In genomic region chr19:56142087-56142787, GRCh38 we compare ENCODE assay signal across 1 cellular context.
TF ChIP-seq lines count a peak whose summit lies in the region.

No MANE protein-coding gene starts in this region.

TF ChIP-seq in HepG2, 621 proteins besides CTCF, POLR2A, EP300 and RAD21 (continued from another document and continues in another):
- TF ChIP-seq, protein P1, sequence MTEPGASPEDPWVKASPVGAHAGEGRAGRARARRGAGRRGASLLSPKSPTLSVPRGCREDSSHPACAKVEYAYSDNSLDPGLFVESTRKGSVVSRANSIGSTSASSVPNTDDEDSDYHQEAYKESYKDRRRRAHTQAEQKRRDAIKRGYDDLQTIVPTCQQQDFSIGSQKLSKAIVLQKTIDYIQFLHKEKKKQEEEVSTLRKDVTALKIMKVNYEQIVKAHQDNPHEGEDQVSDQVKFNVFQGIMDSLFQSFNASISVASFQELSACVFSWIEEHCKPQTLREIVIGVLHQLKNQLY (CRISPR knock-in tag; IDR thresholded peaks at IDR 0.05) = 0 out of 2 replicates have a peak, but pooled peaks have one; percentile 49
- TF ChIP-seq ATM (IDR thresholded peaks at IDR 0.05; ENCODE audit: borderline replicate concordance) (no peak), ZNF816 (CRISPR knock-in tag; IDR thresholded peaks at IDR 0.05; ENCODE audit: borderline replicate concordance) (no peak), ZNF296 (CRISPR knock-in tag; conservative IDR thresholded peaks at IDR 0.05) (no peak; the same call in 1 of the 2 replicates), ZBTB20 (CRISPR knock-in tag; IDR thresholded peaks at IDR 0.05; ENCODE audit: borderline replicate concordance, low read depth) (no peak), YEATS2 (CRISPR knock-in tag; IDR thresholded peaks at IDR 0.05; ENCODE audit: borderline replicate concordance) (no peak), ZNF282 (IDR thresholded peaks at IDR 0.05; ENCODE audit: partially characterized antibody) (no peak), ZNF543 (CRISPR knock-in tag; IDR thresholded peaks at IDR 0.05) (no peak), TBP (CRISPR knock-in tag; IDR thresholded peaks at IDR 0.05) (no peak), NR2F6 (IDR thresholded peaks at IDR 0.05) (peak; percentile 55; the same call in 1 of the 2 replicates), NR2F6 (CRISPR knock-in tag; IDR thresholded peaks at IDR 0.05) (peak; percentile 76), KDM1A (CRISPR knock-in tag; IDR thresholded peaks at IDR 0.05) (no peak), GZF1 (CRISPR knock-in tag; IDR thresholded peaks at IDR 0.05) (0 out of 2 replicates have a peak, but pooled peaks have one; percentile 27), ZNF776 (CRISPR knock-in tag; IDR thresholded peaks at IDR 0.05) (no peak), FOXK2 (IDR thresholded peaks at IDR 0.05) (no peak), ELF4 (CRISPR knock-in tag; IDR thresholded peaks at IDR 0.05; ENCODE audit: borderline replicate concordance) (no peak), SNAPC2 (CRISPR knock-in tag; IDR thresholded peaks at IDR 0.05) (no peak), ZSCAN20 (CRISPR knock-in tag; IDR thresholded peaks at IDR 0.05; ENCODE audit: borderline replicate concordance) (no peak), JUNB (CRISPR knock-in tag; IDR thresholded peaks at IDR 0.05; ENCODE audit: borderline replicate concordance) (no peak), ZBTB34 (CRISPR knock-in tag; IDR thresholded peaks at IDR 0.05) (peak; percentile 47; the same call in 1 of the 2 replicates), MAFG (CRISPR knock-in tag; IDR thresholded peaks at IDR 0.05) (no peak), HNRNPL (IDR thresholded peaks at IDR 0.05; ENCODE audit: low read depth, low read length) (no peak), MXD4 (CRISPR knock-in tag; IDR thresholded peaks at IDR 0.05) (0 out of 2 replicates have a peak, but pooled peaks have one; percentile 27), ZNF572 (CRISPR knock-in tag; IDR thresholded peaks at IDR 0.05) (no peak), HNRNPK (IDR thresholded peaks at IDR 0.05; ENCODE audit: low read depth, low read length, poor library complexity, severe bottlenecking) (no peak), MNT (IDR thresholded peaks at IDR 0.05) (no peak), PAWR (CRISPR knock-in tag; IDR thresholded peaks at IDR 0.05; ENCODE audit: borderline replicate concordance) (no peak), TBX2 (CRISPR knock-in tag; IDR thresholded peaks at IDR 0.05; ENCODE audit: borderline replicate concordance) (peak; percentile 76), TFDP2 (CRISPR knock-in tag; IDR thresholded peaks at IDR 0.05) (no peak), ZMYM3 (CRISPR knock-in tag; IDR thresholded peaks at IDR 0.05) (0 out of 2 replicates have a peak, but pooled peaks have one; percentile 27), ATF6 (CRISPR knock-in tag; conservative IDR thresholded peaks at IDR 0.05) (no peak), KLF6 (CRISPR knock-in tag; IDR thresholded peaks at IDR 0.05) (no peak), ZNF367 (CRISPR knock-in tag; IDR thresholded peaks at IDR 0.05; ENCODE audit: borderline replicate concordance) (no peak), ZBTB1 (CRISPR knock-in tag; IDR thresholded peaks at IDR 0.05; ENCODE audit: borderline replicate concordance) (no peak), ZFY (CRISPR knock-in tag; IDR thresholded peaks at IDR 0.05) (peak; percentile 15; the same call in 1 of the 2 replicates), ZNF251 (CRISPR knock-in tag; IDR thresholded peaks at IDR 0.05) (no peak), THRA (CRISPR knock-in tag; IDR thresholded peaks at IDR 0.05; ENCODE audit: borderline replicate concordance) (peak; percentile 80; the same call in 1 of the 2 replicates), GTF3A (CRISPR knock-in tag; conservative IDR thresholded peaks at IDR 0.05) (no peak), NR1H2 (CRISPR knock-in tag; IDR thresholded peaks at IDR 0.05; ENCODE audit: borderline replicate concordance, low read depth) (no peak), ONECUT2 (CRISPR knock-in tag; IDR thresholded peaks at IDR 0.05) (no peak), SMYD3 (CRISPR knock-in tag; IDR thresholded peaks at IDR 0.05) (no peak), ZNF33A (CRISPR knock-in tag; IDR thresholded peaks at IDR 0.05; ENCODE audit: borderline replicate concordance) (no peak), ZBTB42 (CRISPR knock-in tag; IDR thresholded peaks at IDR 0.05) (no peak), KAT8 (CRISPR knock-in tag; IDR thresholded peaks at IDR 0.05) (peak; percentile 54), CBX2 (IDR thresholded peaks at IDR 0.05; ENCODE audit: low read depth, low read length) (no peak), CBX2 (CRISPR knock-in tag; IDR thresholded peaks at IDR 0.05; ENCODE audit: low read depth) (no peak), SPEN (CRISPR knock-in tag; IDR thresholded peaks at IDR 0.05; ENCODE audit: low read depth) (no peak; the same call in 1 of the 2 replicates), ZNF570 (CRISPR knock-in tag; IDR thresholded peaks at IDR 0.05; ENCODE audit: borderline replicate concordance) (no peak), ETV6 (CRISPR knock-in tag; conservative IDR thresholded peaks at IDR 0.05) (peak; percentile 90), ZNF784 (CRISPR knock-in tag; IDR thresholded peaks at IDR 0.05; ENCODE audit: borderline replicate concordance) (no peak), SNAI1 (CRISPR knock-in tag; IDR thresholded peaks at IDR 0.05; ENCODE audit: borderline replicate concordance) (no peak; the same call in 1 of the 2 replicates)
- TF ChIP-seq, protein P2, sequence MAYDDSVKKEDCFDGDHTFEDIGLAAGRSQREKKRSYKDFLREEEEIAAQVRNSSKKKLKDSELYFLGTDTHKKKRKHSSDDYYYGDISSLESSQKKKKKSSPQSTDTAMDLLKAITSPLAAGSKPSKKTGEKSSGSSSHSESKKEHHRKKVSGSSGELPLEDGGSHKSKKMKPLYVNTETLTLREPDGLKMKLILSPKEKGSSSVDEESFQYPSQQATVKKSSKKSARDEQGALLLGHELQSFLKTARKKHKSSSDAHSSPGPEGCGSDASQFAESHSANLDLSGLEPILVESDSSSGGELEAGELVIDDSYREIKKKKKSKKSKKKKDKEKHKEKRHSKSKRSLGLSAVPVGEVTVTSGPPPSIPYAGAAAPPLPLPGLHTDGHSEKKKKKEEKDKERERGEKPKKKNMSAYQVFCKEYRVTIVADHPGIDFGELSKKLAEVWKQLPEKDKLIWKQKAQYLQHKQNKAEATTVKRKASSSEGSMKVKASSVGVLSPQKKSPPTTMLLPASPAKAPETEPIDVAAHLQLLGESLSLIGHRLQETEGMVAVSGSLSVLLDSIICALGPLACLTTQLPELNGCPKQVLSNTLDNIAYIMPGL (CRISPR knock-in tag; IDR thresholded peaks at IDR 0.05; ENCODE audit: borderline replicate concordance in 1 of 2, low read depth in 1 of 2) = 0 out of 4 replicates have a peak, but pooled peaks of 1 of the 2 experiments have one; percentile 55
- TF ChIP-seq, protein P3, sequence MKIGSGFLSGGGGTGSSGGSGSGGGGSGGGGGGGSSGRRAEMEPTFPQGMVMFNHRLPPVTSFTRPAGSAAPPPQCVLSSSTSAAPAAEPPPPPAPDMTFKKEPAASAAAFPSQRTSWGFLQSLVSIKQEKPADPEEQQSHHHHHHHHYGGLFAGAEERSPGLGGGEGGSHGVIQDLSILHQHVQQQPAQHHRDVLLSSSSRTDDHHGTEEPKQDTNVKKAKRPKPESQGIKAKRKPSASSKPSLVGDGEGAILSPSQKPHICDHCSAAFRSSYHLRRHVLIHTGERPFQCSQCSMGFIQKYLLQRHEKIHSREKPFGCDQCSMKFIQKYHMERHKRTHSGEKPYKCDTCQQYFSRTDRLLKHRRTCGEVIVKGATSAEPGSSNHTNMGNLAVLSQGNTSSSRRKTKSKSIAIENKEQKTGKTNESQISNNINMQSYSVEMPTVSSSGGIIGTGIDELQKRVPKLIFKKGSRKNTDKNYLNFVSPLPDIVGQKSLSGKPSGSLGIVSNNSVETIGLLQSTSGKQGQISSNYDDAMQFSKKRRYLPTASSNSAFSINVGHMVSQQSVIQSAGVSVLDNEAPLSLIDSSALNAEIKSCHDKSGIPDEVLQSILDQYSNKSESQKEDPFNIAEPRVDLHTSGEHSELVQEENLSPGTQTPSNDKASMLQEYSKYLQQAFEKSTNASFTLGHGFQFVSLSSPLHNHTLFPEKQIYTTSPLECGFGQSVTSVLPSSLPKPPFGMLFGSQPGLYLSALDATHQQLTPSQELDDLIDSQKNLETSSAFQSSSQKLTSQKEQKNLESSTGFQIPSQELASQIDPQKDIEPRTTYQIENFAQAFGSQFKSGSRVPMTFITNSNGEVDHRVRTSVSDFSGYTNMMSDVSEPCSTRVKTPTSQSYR (CRISPR knock-in tag; IDR thresholded peaks at IDR 0.05; ENCODE audit: borderline replicate concordance) = peak; percentile 85; the same call in 1 of the 2 replicates
